In the genomic region with DNA sequence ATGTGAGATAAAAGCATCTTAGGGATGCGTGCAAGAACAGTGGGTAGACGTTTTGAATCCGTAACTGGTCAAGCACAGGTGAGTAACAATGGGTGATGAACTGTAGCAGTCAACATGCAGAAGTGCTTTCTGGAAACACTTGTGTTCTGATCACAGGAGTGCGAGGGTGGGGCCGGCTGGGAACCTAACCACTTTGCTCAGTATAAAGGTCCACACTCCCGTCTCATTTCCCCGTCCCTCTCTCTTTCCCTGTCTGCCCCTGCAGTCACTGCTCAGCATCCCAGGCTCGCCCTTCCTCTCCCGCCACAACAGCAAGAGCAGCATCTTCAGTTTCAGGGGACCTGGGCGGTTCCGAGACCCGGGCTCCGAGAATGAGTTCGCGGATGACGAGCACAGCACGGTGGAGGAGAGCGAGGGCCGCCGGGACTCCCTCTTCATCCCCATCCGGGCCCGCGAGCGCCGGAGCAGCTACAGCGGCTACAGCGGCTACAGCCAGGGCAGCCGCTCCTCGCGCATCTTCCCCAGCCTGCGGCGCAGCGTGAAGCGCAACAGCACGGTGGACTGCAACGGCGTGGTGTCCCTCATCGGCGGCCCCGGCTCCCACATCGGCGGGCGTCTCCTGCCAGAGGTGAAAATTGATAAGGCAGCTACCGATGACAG, we compare ENCODE assay signal across 8 cellular contexts.
DNase-seq lines count a peak whose midpoint lies in the region; ATAC-seq and TF ChIP-seq lines count a peak whose summit lies in the region.

No MANE protein-coding gene starts in this region.

- H3K27me3 ChIP-seq in fibroblast of lung (ENCODE audit: control insufficient read depth, insufficient read depth, low read length), result no peaks in the 10 kb centered on the region

- no peaks in the 10 kb centered on the region for H4K20me1 ChIP-seq in fibroblast of lung (ENCODE audit: control insufficient read depth, extremely low read depth, insufficient read depth, low read length)

- no peak overlapping the region for H3K27ac ChIP-seq in fibroblast of lung (ENCODE audit: insufficient read depth, low read length)

- TF ChIP-seq CTCF in fibroblast of lung (conservative IDR thresholded peaks at IDR 0.05 in 1 of 2, IDR thresholded peaks at IDR 0.05 in 1 of 2; ENCODE audit: low read depth in 1 of 2, low read length in 2 of 2), result peak; percentile 14 to 31

- H3K9ac ChIP-seq in ES-I3 (ENCODE audit: low read depth, low read length) (peak overlapping the region; percentile 33; the same call in 1 of the 2 replicates), fibroblast of lung (ENCODE audit: insufficient read depth, low read length) (no peak overlapping the region)

- peak overlapping the region; percentile 92 for H3K4me2 ChIP-seq in fibroblast of lung (ENCODE audit: extremely low read depth, insufficient read depth, low read length)

- H3K79me2 ChIP-seq in fibroblast of lung (ENCODE audit: control insufficient read depth, insufficient read depth, low read length), result no peaks in the 10 kb centered on the region

- ATAC-seq in HG02642 (IDR thresholded peaks at IDR 0.05; ENCODE audit: poor library complexity, unreplicated experiment) (no peak), GM19397 (IDR thresholded peaks at IDR 0.05; ENCODE audit: unreplicated experiment) (no peak)

- peak overlapping the region; percentile 35 to 49 (median 41) for H3K4me3 ChIP-seq in fibroblast of lung (replicated peaks in 1 of 4; ENCODE audit: control extremely low read depth in 1 of 4, insufficient read depth in 1 of 4, low read depth in 3 of 4, low read length in 4 of 4)

- peak overlapping the region; percentile 80 for H2AFZ ChIP-seq in fibroblast of lung (ENCODE audit: low read length)

- H3K4me1 ChIP-seq in ES-I3 (ENCODE audit: insufficient read depth, low read length), result no peaks in the 10 kb centered on the region
- H3K4me1 ChIP-seq in fibroblast of lung (ENCODE audit: control insufficient read depth, extremely low read depth, insufficient read depth, low read length), result peaks cover 4% of the 10 kb centered on the region

- peak; percentile 35 for DNase-seq in activated T-cell treated with anti-CD3 and anti-CD28 coated beads for 1 hour (ENCODE audit: low read depth)
- peak; percentile 40 to 51 for DNase-seq in fibroblast of lung (ENCODE audit: low read depth in 2 of 2)
- peak; percentile 31 to 95 (median 56) for DNase-seq in posterior cingulate gyrus
- DNase-seq in H4 (ENCODE audit: low spot score), result no peak
- DNase-seq in DMS114 treated with DMSO at 0.1 percent for 48 hours (lab: John Stamatoyannopoulos, UW; ENCODE audit: unreplicated experiment), result no peak

- intact Hi-C loops in posterior cingulate gyrus (cut with DNase I), result no loop called here

- H3K9me3 ChIP-seq in ES-I3 (ENCODE audit: control insufficient read depth, insufficient read depth, low read length) (no peaks in the 10 kb centered on the region), fibroblast of lung (ENCODE audit: control insufficient read depth, insufficient read depth, low read depth, low read length) (no peaks in the 10 kb centered on the region)

- H3K36me3 ChIP-seq in ES-I3 (ENCODE audit: insufficient read depth, low read length), result no peaks in the 10 kb centered on the region; the same call in 1 of the 2 replicates
- no peaks in the 10 kb centered on the region for H3K36me3 ChIP-seq in fibroblast of lung (ENCODE audit: control insufficient read depth, insufficient read depth, low read length)

Comparison
In these comparisons a context has a peak if more than half of its experiments do, and no peak if none do; other contexts are left out.
1. DNase-seq: peak in activated T-cell treated with anti-CD3 and anti-CD28 coated beads for 1 hour (single experiment), fibroblast of lung (2 of 2) and posterior cingulate gyrus (10 of 10); none in H4 (single experiment) and DMS114 treated with DMSO at 0.1 percent for 48 hours (single experiment).